Comparison of ENCODE assay signal across 1 cellular context in the genomic region with DNA sequence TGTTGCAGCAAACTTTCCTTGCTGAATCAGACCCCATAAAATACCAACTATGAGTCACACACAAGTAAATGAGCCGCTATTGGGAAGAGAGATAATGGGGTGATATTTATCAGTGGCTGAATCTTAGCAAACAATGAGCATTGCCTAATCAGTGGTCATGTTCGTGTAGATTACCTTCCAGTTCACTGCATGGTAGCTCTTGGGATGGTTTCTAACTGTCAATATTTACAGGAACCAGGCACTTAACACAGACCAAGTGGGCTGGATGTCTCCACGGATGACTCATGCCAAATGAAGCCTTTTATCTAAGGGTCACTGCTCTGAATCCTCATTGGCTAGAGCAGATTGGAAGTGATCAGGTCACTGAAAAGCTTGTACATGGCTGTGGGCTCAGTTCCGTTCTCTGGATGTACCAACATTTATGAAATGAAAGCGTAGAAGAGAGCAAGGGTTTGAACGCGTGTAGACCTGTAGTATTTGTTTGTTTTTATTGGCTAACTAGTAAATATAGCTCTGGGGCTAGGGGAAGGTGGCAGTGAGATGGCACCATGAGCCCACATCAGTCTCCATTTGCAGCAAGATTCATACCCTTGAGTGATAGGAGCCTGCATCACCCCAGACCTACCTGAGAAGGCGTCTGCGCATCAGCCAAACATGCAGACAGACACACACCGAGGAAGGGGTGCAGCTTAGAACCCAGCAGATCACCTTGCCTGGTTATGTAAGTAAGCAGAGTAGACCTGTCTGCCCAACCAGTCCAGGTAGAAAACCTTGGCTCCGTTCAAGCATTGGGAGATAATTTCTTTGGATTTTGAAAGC.
A peak's percentile ranks its signal among the peaks of the same experiment; 100 is the strongest.
TF ChIP-seq lines count a peak whose summit lies in the region.

No MANE protein-coding gene starts in this region.

TF ChIP-seq in HepG2, 621 proteins besides CTCF, POLR2A, EP300 and RAD21 (continued from another document and continues in another):
- TF ChIP-seq, protein P1, sequence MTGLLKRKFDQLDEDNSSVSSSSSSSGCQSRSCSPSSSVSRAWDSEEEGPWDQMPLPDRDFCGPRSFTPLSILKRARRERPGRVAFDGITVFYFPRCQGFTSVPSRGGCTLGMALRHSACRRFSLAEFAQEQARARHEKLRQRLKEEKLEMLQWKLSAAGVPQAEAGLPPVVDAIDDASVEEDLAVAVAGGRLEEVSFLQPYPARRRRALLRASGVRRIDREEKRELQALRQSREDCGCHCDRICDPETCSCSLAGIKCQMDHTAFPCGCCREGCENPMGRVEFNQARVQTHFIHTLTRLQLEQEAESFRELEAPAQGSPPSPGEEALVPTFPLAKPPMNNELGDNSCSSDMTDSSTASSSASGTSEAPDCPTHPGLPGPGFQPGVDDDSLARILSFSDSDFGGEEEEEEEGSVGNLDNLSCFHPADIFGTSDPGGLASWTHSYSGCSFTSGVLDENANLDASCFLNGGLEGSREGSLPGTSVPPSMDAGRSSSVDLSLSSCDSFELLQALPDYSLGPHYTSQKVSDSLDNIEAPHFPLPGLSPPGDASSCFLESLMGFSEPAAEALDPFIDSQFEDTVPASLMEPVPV (CRISPR knock-in tag; IDR thresholded peaks at IDR 0.05): peak; percentile 66; the same call in 1 of the 2 replicates
- no peak for TF ChIP-seq NCOA5 (CRISPR knock-in tag; IDR thresholded peaks at IDR 0.05)
- TF ChIP-seq RBFOX2 (IDR thresholded peaks at IDR 0.05; ENCODE audit: low read depth, low read length): peak; percentile 26; the same call in 1 of the 2 replicates
- no peak; the same call in 1 of the 2 replicates for TF ChIP-seq ZNF782 (CRISPR knock-in tag; IDR thresholded peaks at IDR 0.05; ENCODE audit: borderline replicate concordance)
- TF ChIP-seq ARID2 (CRISPR knock-in tag; IDR thresholded peaks at IDR 0.05; ENCODE audit: borderline replicate concordance): peak; percentile 91; the same call in 1 of the 2 replicates
- TF ChIP-seq FIP1L1 (IDR thresholded peaks at IDR 0.05; ENCODE audit: borderline replicate concordance, insufficient read depth, low read depth, low read length): no peak
- peak; percentile 74 for TF ChIP-seq HOXA5 (CRISPR knock-in tag; IDR thresholded peaks at IDR 0.05)
- no peak for TF ChIP-seq THYN1 (CRISPR knock-in tag; IDR thresholded peaks at IDR 0.05; ENCODE audit: borderline replicate concordance, low read depth)
- TF ChIP-seq, protein P2, sequence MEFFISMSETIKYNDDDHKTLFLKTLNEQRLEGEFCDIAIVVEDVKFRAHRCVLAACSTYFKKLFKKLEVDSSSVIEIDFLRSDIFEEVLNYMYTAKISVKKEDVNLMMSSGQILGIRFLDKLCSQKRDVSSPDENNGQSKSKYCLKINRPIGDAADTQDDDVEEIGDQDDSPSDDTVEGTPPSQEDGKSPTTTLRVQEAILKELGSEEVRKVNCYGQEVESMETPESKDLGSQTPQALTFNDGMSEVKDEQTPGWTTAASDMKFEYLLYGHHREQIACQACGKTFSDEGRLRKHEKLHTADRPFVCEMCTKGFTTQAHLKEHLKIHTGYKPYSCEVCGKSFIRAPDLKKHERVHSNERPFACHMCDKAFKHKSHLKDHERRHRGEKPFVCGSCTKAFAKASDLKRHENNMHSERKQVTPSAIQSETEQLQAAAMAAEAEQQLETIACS (CRISPR knock-in tag; IDR thresholded peaks at IDR 0.05): 0 out of 2 replicates have a peak, but pooled peaks have one; percentile 11
- peak; percentile 92 for TF ChIP-seq PPARG (CRISPR knock-in tag; conservative IDR thresholded peaks at IDR 0.05)
- TF ChIP-seq, protein P3, sequence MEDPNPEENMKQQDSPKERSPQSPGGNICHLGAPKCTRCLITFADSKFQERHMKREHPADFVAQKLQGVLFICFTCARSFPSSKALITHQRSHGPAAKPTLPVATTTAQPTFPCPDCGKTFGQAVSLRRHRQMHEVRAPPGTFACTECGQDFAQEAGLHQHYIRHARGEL (CRISPR knock-in tag; IDR thresholded peaks at IDR 0.05): no peak
- TF ChIP-seq ZNF160 (CRISPR knock-in tag; IDR thresholded peaks at IDR 0.05): no peak; the same call in 1 of the 2 replicates
- no peak for TF ChIP-seq ZNF501 (CRISPR knock-in tag; IDR thresholded peaks at IDR 0.05)
- peak; percentile 61; the same call in 1 of the 2 replicates for TF ChIP-seq ZBTB21 (CRISPR knock-in tag; IDR thresholded peaks at IDR 0.05)
- TF ChIP-seq, protein P4, sequence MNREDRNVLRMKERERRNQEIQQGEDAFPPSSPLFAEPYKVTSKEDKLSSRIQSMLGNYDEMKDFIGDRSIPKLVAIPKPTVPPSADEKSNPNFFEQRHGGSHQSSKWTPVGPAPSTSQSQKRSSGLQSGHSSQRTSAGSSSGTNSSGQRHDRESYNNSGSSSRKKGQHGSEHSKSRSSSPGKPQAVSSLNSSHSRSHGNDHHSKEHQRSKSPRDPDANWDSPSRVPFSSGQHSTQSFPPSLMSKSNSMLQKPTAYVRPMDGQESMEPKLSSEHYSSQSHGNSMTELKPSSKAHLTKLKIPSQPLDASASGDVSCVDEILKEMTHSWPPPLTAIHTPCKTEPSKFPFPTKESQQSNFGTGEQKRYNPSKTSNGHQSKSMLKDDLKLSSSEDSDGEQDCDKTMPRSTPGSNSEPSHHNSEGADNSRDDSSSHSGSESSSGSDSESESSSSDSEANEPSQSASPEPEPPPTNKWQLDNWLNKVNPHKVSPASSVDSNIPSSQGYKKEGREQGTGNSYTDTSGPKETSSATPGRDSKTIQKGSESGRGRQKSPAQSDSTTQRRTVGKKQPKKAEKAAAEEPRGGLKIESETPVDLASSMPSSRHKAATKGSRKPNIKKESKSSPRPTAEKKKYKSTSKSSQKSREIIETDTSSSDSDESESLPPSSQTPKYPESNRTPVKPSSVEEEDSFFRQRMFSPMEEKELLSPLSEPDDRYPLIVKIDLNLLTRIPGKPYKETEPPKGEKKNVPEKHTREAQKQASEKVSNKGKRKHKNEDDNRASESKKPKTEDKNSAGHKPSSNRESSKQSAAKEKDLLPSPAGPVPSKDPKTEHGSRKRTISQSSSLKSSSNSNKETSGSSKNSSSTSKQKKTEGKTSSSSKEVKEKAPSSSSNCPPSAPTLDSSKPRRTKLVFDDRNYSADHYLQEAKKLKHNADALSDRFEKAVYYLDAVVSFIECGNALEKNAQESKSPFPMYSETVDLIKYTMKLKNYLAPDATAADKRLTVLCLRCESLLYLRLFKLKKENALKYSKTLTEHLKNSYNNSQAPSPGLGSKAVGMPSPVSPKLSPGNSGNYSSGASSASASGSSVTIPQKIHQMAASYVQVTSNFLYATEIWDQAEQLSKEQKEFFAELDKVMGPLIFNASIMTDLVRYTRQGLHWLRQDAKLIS (CRISPR knock-in tag; IDR thresholded peaks at IDR 0.05): peak; percentile 32
- 0 out of 2 replicates have a peak, but pooled peaks have one; percentile 6 for TF ChIP-seq MAF1 (CRISPR knock-in tag; IDR thresholded peaks at IDR 0.05; ENCODE audit: borderline replicate concordance)
- TF ChIP-seq RBM39 (IDR thresholded peaks at IDR 0.05; ENCODE audit: low read depth, low read length, poor library complexity, severe bottlenecking): no peak
- TF ChIP-seq KMT2A (CRISPR knock-in tag; IDR thresholded peaks at IDR 0.05): no peak
- TF ChIP-seq, protein P5, sequence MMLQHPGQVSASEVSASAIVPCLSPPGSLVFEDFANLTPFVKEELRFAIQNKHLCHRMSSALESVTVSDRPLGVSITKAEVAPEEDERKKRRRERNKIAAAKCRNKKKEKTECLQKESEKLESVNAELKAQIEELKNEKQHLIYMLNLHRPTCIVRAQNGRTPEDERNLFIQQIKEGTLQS (CRISPR knock-in tag; IDR thresholded peaks at IDR 0.05): peak; percentile 99
- TF ChIP-seq NR2F1 (CRISPR knock-in tag; IDR thresholded peaks at IDR 0.05): peak; percentile 86 to 87
- TF ChIP-seq, protein P6, sequence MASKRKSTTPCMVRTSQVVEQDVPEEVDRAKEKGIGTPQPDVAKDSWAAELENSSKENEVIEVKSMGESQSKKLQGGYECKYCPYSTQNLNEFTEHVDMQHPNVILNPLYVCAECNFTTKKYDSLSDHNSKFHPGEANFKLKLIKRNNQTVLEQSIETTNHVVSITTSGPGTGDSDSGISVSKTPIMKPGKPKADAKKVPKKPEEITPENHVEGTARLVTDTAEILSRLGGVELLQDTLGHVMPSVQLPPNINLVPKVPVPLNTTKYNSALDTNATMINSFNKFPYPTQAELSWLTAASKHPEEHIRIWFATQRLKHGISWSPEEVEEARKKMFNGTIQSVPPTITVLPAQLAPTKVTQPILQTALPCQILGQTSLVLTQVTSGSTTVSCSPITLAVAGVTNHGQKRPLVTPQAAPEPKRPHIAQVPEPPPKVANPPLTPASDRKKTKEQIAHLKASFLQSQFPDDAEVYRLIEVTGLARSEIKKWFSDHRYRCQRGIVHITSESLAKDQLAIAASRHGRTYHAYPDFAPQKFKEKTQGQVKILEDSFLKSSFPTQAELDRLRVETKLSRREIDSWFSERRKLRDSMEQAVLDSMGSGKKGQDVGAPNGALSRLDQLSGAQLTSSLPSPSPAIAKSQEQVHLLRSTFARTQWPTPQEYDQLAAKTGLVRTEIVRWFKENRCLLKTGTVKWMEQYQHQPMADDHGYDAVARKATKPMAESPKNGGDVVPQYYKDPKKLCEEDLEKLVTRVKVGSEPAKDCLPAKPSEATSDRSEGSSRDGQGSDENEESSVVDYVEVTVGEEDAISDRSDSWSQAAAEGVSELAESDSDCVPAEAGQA (IDR thresholded peaks at IDR 0.05; ENCODE audit: low read depth): no peak
- TF ChIP-seq, protein P6 (CRISPR knock-in tag; IDR thresholded peaks at IDR 0.05; ENCODE audit: borderline replicate concordance): no peak
- no peak for TF ChIP-seq NPAS2 (CRISPR knock-in tag; IDR thresholded peaks at IDR 0.05; ENCODE audit: borderline replicate concordance)
- TF ChIP-seq ZNF577 (CRISPR knock-in tag; IDR thresholded peaks at IDR 0.05; ENCODE audit: borderline replicate concordance, low read depth): 0 out of 2 replicates have a peak, but pooled peaks have one; percentile 39
- TF ChIP-seq, protein P7, sequence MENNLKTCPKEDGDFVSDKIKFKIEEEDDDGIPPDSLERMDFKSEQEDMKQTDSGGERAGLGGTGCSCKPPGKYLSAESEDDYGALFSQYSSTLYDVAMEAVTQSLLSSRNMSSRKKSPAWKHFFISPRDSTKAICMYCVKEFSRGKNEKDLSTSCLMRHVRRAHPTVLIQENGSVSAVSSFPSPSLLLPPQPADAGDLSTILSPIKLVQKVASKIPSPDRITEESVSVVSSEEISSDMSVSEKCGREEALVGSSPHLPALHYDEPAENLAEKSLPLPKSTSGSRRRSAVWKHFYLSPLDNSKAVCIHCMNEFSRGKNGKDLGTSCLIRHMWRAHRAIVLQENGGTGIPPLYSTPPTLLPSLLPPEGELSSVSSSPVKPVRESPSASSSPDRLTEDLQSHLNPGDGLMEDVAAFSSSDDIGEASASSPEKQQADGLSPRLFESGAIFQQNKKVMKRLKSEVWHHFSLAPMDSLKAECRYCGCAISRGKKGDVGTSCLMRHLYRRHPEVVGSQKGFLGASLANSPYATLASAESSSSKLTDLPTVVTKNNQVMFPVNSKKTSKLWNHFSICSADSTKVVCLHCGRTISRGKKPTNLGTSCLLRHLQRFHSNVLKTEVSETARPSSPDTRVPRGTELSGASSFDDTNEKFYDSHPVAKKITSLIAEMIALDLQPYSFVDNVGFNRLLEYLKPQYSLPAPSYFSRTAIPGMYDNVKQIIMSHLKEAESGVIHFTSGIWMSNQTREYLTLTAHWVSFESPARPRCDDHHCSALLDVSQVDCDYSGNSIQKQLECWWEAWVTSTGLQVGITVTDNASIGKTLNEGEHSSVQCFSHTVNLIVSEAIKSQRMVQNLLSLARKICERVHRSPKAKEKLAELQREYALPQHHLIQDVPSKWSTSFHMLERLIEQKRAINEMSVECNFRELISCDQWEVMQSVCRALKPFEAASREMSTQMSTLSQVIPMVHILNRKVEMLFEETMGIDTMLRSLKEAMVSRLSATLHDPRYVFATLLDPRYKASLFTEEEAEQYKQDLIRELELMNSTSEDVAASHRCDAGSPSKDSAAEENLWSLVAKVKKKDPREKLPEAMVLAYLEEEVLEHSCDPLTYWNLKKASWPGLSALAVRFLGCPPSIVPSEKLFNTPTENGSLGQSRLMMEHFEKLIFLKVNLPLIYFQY (CRISPR knock-in tag; IDR thresholded peaks at IDR 0.05; ENCODE audit: borderline replicate concordance): peak; percentile 80; the same call in 1 of the 2 replicates
- TF ChIP-seq, protein P8, sequence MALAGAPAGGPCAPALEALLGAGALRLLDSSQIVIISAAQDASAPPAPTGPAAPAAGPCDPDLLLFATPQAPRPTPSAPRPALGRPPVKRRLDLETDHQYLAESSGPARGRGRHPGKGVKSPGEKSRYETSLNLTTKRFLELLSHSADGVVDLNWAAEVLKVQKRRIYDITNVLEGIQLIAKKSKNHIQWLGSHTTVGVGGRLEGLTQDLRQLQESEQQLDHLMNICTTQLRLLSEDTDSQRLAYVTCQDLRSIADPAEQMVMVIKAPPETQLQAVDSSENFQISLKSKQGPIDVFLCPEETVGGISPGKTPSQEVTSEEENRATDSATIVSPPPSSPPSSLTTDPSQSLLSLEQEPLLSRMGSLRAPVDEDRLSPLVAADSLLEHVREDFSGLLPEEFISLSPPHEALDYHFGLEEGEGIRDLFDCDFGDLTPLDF (CRISPR knock-in tag; IDR thresholded peaks at IDR 0.05): no peak; the same call in 1 of the 2 replicates
- TF ChIP-seq DNMT3B (CRISPR knock-in tag; conservative IDR thresholded peaks at IDR 0.05): peak; percentile 97; the same call in 1 of the 2 replicates
- TF ChIP-seq, protein P9, sequence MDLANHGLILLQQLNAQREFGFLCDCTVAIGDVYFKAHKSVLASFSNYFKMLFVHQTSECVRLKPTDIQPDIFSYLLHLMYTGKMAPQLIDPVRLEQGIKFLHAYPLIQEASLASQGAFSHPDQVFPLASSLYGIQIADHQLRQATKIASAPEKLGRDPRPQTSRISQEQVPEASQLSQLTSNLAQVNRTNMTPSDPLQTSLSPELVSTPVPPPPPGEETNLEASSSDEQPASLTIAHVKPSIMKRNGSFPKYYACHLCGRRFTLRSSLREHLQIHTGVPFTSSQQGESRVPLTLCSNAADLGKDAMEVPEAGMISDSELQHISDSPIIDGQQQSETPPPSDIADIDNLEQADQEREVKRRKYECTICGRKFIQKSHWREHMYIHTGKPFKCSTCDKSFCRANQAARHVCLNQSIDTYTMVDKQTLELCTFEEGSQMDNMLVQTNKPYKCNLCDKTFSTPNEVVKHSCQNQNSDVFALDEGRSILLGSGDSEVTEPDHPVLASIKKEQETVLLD (CRISPR knock-in tag; IDR thresholded peaks at IDR 0.05; ENCODE audit: low read depth): peak; percentile 32; the same call in 1 of the 2 replicates
- peak; percentile 92 for TF ChIP-seq ZBTB20 (CRISPR knock-in tag; IDR thresholded peaks at IDR 0.05; ENCODE audit: borderline replicate concordance, low read depth)
- no peak for TF ChIP-seq NR2F2 (IDR thresholded peaks at IDR 0.05; ENCODE audit: borderline replicate concordance, low read depth)
- 0 out of 2 replicates have a peak, but pooled peaks have one; percentile 66 for TF ChIP-seq RORA (CRISPR knock-in tag; IDR thresholded peaks at IDR 0.05)
